ENCODE assay signal across 1 cellular context in genomic region chr21:14762734-14763694, GRCh38.
A peak's percentile ranks its signal among the peaks of the same experiment; 100 is the strongest.
TF ChIP-seq lines count a peak whose summit lies in the region.

No MANE protein-coding gene starts in this region.

TF ChIP-seq in GM12878, 131 proteins besides CTCF, POLR2A, EP300 and RAD21 (continued from another document and continues in another):
- TF ChIP-seq EED (IDR thresholded peaks at IDR 0.05; ENCODE audit: low read depth) (peak; percentile 67), ZSCAN29 (IDR thresholded peaks at IDR 0.05) (no peak), ZNF687 (IDR thresholded peaks at IDR 0.05) (no peak), HCFC1 (IDR thresholded peaks at IDR 0.05; ENCODE audit: low read length) (no peak), KDM1A (IDR thresholded peaks at IDR 0.05; ENCODE audit: borderline replicate concordance) (no peak), IKZF1 (conservative IDR thresholded peaks at IDR 0.05) (peak; percentile 76), ESRRA (IDR thresholded peaks at IDR 0.05; ENCODE audit: low read length) (no peak), RB1 (IDR thresholded peaks at IDR 0.05; ENCODE audit: borderline replicate concordance) (no peak; the same call in 1 of the 2 replicates), PBX3 (IDR thresholded peaks at IDR 0.05; ENCODE audit: insufficient replicate concordance, low read depth, low read length) (no peak), ZNF207 (IDR thresholded peaks at IDR 0.05; ENCODE audit: borderline replicate concordance) (no peak), RAD51 (IDR thresholded peaks at IDR 0.05) (no peak), TCF12 (IDR thresholded peaks at IDR 0.05; ENCODE audit: low read depth, low read length) (peak; percentile 65; the same call in 1 of the 2 replicates), BHLHE40 (IDR thresholded peaks at IDR 0.05; ENCODE audit: borderline replicate concordance in 1 of 2, low read depth in 2 of 2, low read length in 1 of 2) (peak in 1 of 2 experiments; percentile 64; a peak in 2 of 4 replicates), CEBPZ (IDR thresholded peaks at IDR 0.05; ENCODE audit: low read depth, low read length) (no peak), SMARCA5 (IDR thresholded peaks at IDR 0.05) (0 out of 2 replicates have a peak, but pooled peaks have one; percentile 9), ZNF592 (IDR thresholded peaks at IDR 0.05) (no peak), CBX5 (IDR thresholded peaks at IDR 0.05; ENCODE audit: low read depth) (peak; percentile 44), KAT2A (conservative IDR thresholded peaks at IDR 0.05; ENCODE audit: control insufficient read depth, low read depth, low read length) (no peak), TCF3 (IDR thresholded peaks at IDR 0.05; ENCODE audit: borderline replicate concordance, insufficient read depth, low read depth, low read length) (no peak), FOXM1 (IDR thresholded peaks at IDR 0.05; ENCODE audit: low read depth, low read length) (peak; percentile 70), MXI1 (IDR thresholded peaks at IDR 0.05; ENCODE audit: low read depth, low read length) (no peak), CBX3 (IDR thresholded peaks at IDR 0.05; ENCODE audit: borderline replicate concordance, low read depth) (no peak), HDAC6 (IDR thresholded peaks at IDR 0.05; ENCODE audit: unreplicated experiment) (no peak), HDAC2 (IDR thresholded peaks at IDR 0.05) (no peak), FOXK2 (IDR thresholded peaks at IDR 0.05) (no peak), ZBTB11 (CRISPR knock-in tag; IDR thresholded peaks at IDR 0.05) (no peak), ZNF384 (IDR thresholded peaks at IDR 0.05; ENCODE audit: borderline replicate concordance, low read depth, low read length) (no peak), E2F4 (IDR thresholded peaks at IDR 0.05; ENCODE audit: low read depth, low read length) (no peak), NKRF (conservative IDR thresholded peaks at IDR 0.05) (peak; percentile 30), SKIL (IDR thresholded peaks at IDR 0.05; ENCODE audit: low read depth, poor library complexity, severe bottlenecking) (peak; percentile 53), CHD2 (IDR thresholded peaks at IDR 0.05; ENCODE audit: borderline replicate concordance, low read depth, low read length) (peak; percentile 50; the same call in 1 of the 2 replicates), IRF4 (IDR thresholded peaks at IDR 0.05; ENCODE audit: low read depth, low read length) (peak; percentile 96), EZH2 (IDR thresholded peaks at IDR 0.05; ENCODE audit: borderline replicate concordance, control insufficient read depth, low read depth, low read length) (no peak)
